In the genomic region with DNA sequence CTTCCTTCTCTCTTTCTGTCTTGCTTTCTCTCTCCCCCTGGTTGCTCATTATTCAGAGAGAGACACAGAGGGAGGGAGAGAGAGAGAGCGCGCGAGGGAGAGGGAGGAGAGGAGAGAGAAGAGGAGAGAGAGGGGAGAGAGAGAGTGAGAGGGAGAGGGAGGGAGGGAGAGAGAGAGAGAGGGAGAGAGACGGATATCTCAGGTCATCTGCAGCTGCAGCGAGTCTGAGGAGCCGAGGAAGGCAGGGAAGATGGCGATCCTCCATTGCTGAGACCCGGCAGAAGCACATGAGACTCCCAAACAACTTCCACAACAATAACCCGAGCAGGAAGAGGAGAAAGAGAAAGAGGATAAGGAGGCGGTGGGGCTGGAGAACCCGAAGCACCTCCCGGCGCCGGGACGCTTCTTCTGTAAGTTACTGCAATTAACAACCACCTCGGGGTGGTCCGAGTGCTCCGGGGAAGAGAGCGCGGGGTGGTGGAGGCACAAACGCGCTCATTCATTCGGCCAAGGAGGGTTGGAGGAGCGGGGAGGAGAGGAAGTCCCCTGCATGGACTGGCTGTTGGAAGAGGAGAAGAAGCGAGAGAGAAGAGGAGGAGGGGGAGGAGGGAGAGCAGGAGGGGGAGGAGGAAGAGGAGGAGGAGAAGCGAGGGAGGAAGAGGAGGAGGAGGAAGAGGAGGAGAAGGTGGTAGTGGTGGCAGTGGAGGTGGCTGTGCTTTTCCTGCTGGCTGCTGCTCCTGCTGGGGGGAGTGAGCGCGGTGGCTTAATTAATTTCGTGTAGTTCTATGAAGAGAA, we compare ENCODE assay signal across 8 cellular contexts. TPM values are rescaled to one million over a fixed set of nuclear protein-coding genes. Genes with fewer than 3 reads are reported as not detected.
A peak's percentile ranks its signal among the peaks of the same experiment; 100 is the strongest.
DNase-seq lines count a peak whose midpoint lies in the region; ATAC-seq and TF ChIP-seq lines count a peak whose summit lies in the region.

A gene with protein sequence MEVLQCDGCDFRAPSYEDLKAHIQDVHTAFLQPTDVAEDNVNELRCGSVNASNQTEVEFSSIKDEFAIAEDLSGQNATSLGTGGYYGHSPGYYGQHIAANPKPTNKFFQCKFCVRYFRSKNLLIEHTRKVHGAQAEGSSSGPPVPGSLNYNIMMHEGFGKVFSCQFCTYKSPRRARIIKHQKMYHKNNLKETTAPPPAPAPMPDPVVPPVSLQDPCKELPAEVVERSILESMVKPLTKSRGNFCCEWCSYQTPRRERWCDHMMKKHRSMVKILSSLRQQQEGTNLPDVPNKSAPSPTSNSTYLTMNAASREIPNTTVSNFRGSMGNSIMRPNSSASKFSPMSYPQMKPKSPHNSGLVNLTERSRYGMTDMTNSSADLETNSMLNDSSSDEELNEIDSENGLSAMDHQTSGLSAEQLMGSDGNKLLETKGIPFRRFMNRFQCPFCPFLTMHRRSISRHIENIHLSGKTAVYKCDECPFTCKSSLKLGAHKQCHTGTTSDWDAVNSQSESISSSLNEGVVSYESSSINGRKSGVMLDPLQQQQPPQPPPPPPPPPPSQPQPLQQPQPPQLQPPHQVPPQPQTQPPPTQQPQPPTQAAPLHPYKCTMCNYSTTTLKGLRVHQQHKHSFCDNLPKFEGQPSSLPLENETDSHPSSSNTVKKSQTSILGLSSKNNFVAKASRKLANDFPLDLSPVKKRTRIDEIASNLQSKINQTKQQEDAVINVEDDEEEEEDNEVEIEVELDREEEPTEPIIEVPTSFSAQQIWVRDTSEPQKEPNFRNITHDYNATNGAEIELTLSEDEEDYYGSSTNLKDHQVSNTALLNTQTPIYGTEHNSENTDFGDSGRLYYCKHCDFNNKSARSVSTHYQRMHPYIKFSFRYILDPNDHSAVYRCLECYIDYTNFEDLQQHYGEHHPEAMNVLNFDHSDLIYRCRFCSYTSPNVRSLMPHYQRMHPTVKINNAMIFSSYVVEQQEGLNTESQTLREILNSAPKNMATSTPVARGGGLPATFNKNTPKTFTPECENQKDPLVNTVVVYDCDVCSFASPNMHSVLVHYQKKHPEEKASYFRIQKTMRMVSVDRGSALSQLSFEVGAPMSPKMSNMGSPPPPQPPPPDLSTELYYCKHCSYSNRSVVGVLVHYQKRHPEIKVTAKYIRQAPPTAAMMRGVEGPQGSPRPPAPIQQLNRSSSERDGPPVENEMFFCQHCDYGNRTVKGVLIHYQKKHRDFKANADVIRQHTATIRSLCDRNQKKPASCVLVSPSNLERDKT (N-terminal part only) (plus strand): TSS at position 221 of the 795 bp plus-strand sequence. CDS start 60,218 bp downstream, outside the sequence.

- peaks cover 71 to 72% of the 10 kb centered on the region in 2 donors for H3K27me3 Mint-ChIP-seq in stimulated activated naive B cell treated with anti-CD40 and anti-IgM and Interleukin-4, amounts not matched to agents 10 μg/mL and 1 μg/mL and 100 μg/mL, for 72 hours

- no peaks in the 10 kb centered on the region for H4K20me1 ChIP-seq in PC-9 (ENCODE audit: insufficient read depth)

- peak within 1 kb of the TSS; percentile 80 to 82 for H3K4me3 Mint-ChIP-seq in stimulated activated naive B cell treated with anti-CD40 and anti-IgM and Interleukin-4, amounts not matched to agents 10 μg/mL and 1 μg/mL and 100 μg/mL, for 72 hours

- CTCF ChIA-PET in AG04450 (lab: Charles Lee) (no interaction called here), PC-9 (lab: Charles Lee) (interaction anchor here (0.5 to 0.8 kb wide), 5 partner anchors 25 to 817 kb away, joined by 5 to 7 read pairs (median 5); no protein-coding TSS in a partner anchor)

- peaks cover 29 to 51% of the 10 kb centered on the region in 2 donors for H3K4me1 Mint-ChIP-seq in stimulated activated naive B cell treated with anti-CD40 and anti-IgM and Interleukin-4, amounts not matched to agents 10 μg/mL and 1 μg/mL and 100 μg/mL, for 72 hours

- H3K4me1 ChIP-seq in PC-9 (replicated peaks; ENCODE audit: insufficient read depth), result peaks cover 5% of the 10 kb centered on the region; the same call in 1 of the 2 replicates

- peak within 1 kb of the TSS; percentile 95 for H3K4me3 ChIP-seq in AG04450 (ENCODE audit: low read depth, low read length)
- H3K4me3 ChIP-seq in PC-9, result peak within 1 kb of the TSS; percentile 97

- no peaks in the 10 kb centered on the region for H3F3A ChIP-seq in PC-9 (ENCODE audit: insufficient read depth, low read depth)

- H3K9me3 ChIP-seq in AG04450 (ENCODE audit: control insufficient read depth, insufficient read depth, low read length) (no peaks in the 10 kb centered on the region), PC-9 (ENCODE audit: insufficient read depth, low read depth) (peaks cover 9% of the 10 kb centered on the region; the same call in 1 of the 2 replicates)

- H3K9me2 ChIP-seq in PC-9 (ENCODE audit: insufficient read depth), result no peaks in the 10 kb centered on the region

- no peaks in the 10 kb centered on the region for H3K79me2 ChIP-seq in PC-9 (ENCODE audit: low read depth)

- no peaks in the 10 kb centered on the region for H3K9me3 Mint-ChIP-seq in stimulated activated naive B cell treated with anti-CD40 and anti-IgM and Interleukin-4, amounts not matched to agents 10 μg/mL and 1 μg/mL and 100 μg/mL, for 72 hours

- POLR2A ChIA-PET in AG04450 (lab: Yijun Ruan, JAX) (interaction anchor here (0.6 to 2.2 kb wide), 6 partner anchors 17 to 350 kb away, joined by 3 to 11 read pairs (median 3); no protein-coding TSS in a partner anchor), PC-9 (lab: Charles Lee; ENCODE audit: unreplicated experiment) (interaction anchor here (0.9 kb wide), 1 partner anchor 68 kb away, joined by 18 read pairs; no protein-coding TSS in a partner anchor)

- intact Hi-C loops in PC-9 (cut with micrococcal nuclease; ENCODE audit: unreplicated experiment), result loop anchor here (5.0 to 10.0 kb wide), 3 partner anchors 66 to 262 kb away; no protein-coding TSS in a partner anchor

- no peaks in the 10 kb centered on the region for H3K36me3 ChIP-seq in PC-9 (ENCODE audit: low read depth)

- peak; percentile 48 to 62 for ATAC-seq in stimulated activated naive B cell treated with anti-CD40 and anti-IgM and Interleukin-4, amounts not matched to agents 10 μg/mL and 1 μg/mL and 100 μg/mL, for 72 hours (replicated peaks)
- ATAC-seq in GM18511 (IDR thresholded peaks at IDR 0.05; ENCODE audit: unreplicated experiment) (no peak), GM18502 (IDR thresholded peaks at IDR 0.05; ENCODE audit: poor library complexity, unreplicated experiment) (no peak)

- H3K27me3 ChIP-seq in AG04450 (ENCODE audit: control insufficient read depth, insufficient read depth, low read length) (peaks cover 10% of the 10 kb centered on the region), PC-9 (ENCODE audit: insufficient read depth, low read depth) (no peaks in the 10 kb centered on the region), layer of hippocampus (ENCODE audit: control insufficient read depth, insufficient read depth, low read length) (no peaks in the 10 kb centered on the region)

- H3K4me2 ChIP-seq in PC-9, result peak within 1 kb of the TSS; percentile 97

- BruUV-seq in PC-9 (replicated peaks; lab: Mats Ljungman, UMichigan), result no TSS peak

- peak within 1 kb of the TSS; percentile 44 for H3K27ac Mint-ChIP-seq in stimulated activated naive B cell treated with anti-CD40 and anti-IgM and Interleukin-4, amounts not matched to agents 10 μg/mL and 1 μg/mL and 100 μg/mL, for 72 hours

- peaks cover 0 to 2% of the 10 kb centered on the region in 2 donors for H3K36me3 Mint-ChIP-seq in stimulated activated naive B cell treated with anti-CD40 and anti-IgM and Interleukin-4, amounts not matched to agents 10 μg/mL and 1 μg/mL and 100 μg/mL, for 72 hours

- TF ChIP-seq CTCF in AG04450 (IDR thresholded peaks at IDR 0.05; ENCODE audit: low read depth, low read length), result no peak
- no peak for TF ChIP-seq CTCF in GM20000 (IDR thresholded peaks at IDR 0.05; ENCODE audit: extremely low read depth, missing control alignments)
- peak; percentile 56 for TF ChIP-seq CTCF in PC-9 (conservative IDR thresholded peaks at IDR 0.05)

- peak within 1 kb of the TSS; percentile 98 for H2AFZ ChIP-seq in PC-9

- DNase-seq in AG04450 (ENCODE audit: low read depth, low spot score), result no peak
- peak; percentile 31 for DNase-seq in GM20000 (ENCODE audit: low spot score)
- peak in 1 of 2 experiments; percentile 26 for DNase-seq in PC-9
- no peak for DNase-seq in stimulated activated naive B cell treated with anti-CD40 and anti-IgM and Interleukin-4, amounts not matched to agents 10 μg/mL and 1 μg/mL and 100 μg/mL, for 72 hours

- H3K27ac ChIP-seq in AG04450 (ENCODE audit: low read depth, low read length) (peak within 1 kb of the TSS; percentile 89), PC-9 (no peak within 1 kb of the TSS), cingulate gyrus (ENCODE audit: low read depth, low read length) (peak within 1 kb of the TSS; percentile 83), layer of hippocampus (ENCODE audit: low read depth, low read length) (peak within 1 kb of the TSS; percentile 87)

RNA-seq across cellular contexts. Expression of the gene that starts here (rescaled TPM):
- 7.5 and 11.9 TPM in 2 replicates for polyA plus RNA-seq in AG04450 (2011; rRNA removed)
- polyA minus RNA-seq in AG04450 (2011; rRNA and poly(A)+ RNA removed), result 49.7 and 76.0 TPM in 2 replicates
- 3.2 and 4.8 TPM in 2 replicates for total RNA-seq in PC-9 (2021)

Comparison
In these comparisons a context has a peak if more than half of its experiments do, and no peak if none do; other contexts are left out.
1. ATAC-seq: peak in stimulated activated naive B cell treated with anti-CD40 and anti-IgM and Interleukin-4, amounts not matched to agents 10 μg/mL and 1 μg/mL and 100 μg/mL, for 72 hours (2 of 2); none in GM18511 (single experiment) and GM18502 (single experiment).